ENCODE assay signal across 8 cellular contexts in the genomic region with DNA sequence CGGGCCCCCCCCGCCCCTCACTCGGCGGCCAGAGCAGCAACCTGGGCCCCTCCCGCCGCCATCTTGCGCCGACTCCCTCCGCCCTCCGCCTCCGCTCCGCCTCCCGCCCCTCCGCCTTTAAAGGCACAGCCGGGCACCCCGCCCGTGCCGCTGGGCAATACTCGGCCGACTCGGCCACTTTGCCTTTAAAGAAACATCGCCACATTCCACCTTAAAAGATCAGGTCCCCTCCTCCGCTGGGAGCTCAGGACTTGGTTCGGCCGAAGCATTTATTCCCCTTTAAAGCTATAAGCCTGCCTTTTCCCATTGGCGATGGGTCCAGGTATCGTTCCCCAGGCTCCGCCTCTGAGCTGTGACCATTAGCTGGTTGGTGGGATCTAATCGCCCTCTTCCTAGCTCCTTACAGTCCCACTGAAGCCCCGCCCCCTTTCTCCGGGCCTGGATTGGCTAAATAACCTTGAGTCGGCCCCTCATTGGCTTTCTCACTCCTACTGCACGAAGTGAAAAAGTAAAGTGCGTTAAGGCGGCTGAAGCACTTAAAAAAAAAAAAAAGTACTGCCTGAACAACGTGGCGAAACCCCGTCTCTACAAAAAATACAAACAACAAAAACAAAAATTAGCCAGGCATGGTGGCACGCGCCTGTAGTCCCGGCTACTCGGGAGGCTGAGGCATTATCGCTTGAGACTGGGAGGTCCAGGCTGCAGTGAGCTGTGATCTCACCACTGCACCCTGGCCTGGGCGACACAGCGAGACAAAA. TPM values are rescaled to one million over a fixed set of nuclear protein-coding genes. Genes with fewer than 3 reads are reported as not detected.
DNase-seq lines count a peak whose midpoint lies in the region; ATAC-seq, FAIRE-seq and TF ChIP-seq lines count a peak whose summit lies in the region.

A gene with protein sequence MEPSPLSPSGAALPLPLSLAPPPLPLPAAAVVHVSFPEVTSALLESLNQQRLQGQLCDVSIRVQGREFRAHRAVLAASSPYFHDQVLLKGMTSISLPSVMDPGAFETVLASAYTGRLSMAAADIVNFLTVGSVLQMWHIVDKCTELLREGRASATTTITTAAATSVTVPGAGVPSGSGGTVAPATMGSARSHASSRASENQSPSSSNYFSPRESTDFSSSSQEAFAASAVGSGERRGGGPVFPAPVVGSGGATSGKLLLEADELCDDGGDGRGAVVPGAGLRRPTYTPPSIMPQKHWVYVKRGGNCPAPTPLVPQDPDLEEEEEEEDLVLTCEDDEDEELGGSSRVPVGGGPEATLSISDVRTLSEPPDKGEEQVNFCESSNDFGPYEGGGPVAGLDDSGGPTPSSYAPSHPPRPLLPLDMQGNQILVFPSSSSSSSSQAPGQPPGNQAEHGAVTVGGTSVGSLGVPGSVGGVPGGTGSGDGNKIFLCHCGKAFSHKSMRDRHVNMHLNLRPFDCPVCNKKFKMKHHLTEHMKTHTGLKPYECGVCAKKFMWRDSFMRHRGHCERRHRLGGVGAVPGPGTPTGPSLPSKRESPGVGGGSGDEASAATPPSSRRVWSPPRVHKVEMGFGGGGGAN (minus strand): TSS at position 77 of the 758 bp plus-strand sequence. CDS start 828 bp downstream, outside the sequence.

- TF ChIP-seq CTCF in kidney (IDR thresholded peaks at IDR 0.05; ENCODE audit: borderline replicate concordance, extremely low read depth, insufficient read depth) = peak; percentile 7

- peak within 1 kb of the TSS in 1 of 2 donors; percentile 30 for H3K9ac ChIP-seq in kidney (ENCODE audit: low read length in 2 of 2)

- peak; percentile 98 for FAIRE-seq in kidney (lab: Jason Lieb, UNC)

- H3K27ac ChIP-seq in kidney (ENCODE audit: low read depth in 2 of 2, low read length in 2 of 2) = peak within 1 kb of the TSS; percentile 45 to 54

- peak within 1 kb of the TSS; percentile 61 to 77 for H3K4me3 ChIP-seq in kidney (ENCODE audit: low read length in 2 of 2)

- no peaks in the 10 kb centered on the region for H3K9me3 ChIP-seq in kidney (ENCODE audit: control insufficient read depth in 1 of 2, low read length in 2 of 2)

- peaks cover 11 to 17% of the 10 kb centered on the region in 2 donors for H3K36me3 ChIP-seq in kidney (ENCODE audit: control insufficient read depth in 1 of 2, insufficient read depth in 2 of 2, low read length in 2 of 2)

- H3K4me1 ChIP-seq in kidney (ENCODE audit: control insufficient read depth in 1 of 2, insufficient read depth in 1 of 2, low read depth in 1 of 2, low read length in 2 of 2) = peaks cover 12 to 35% of the 10 kb centered on the region in 2 donors

- intact Hi-C loops in kidney (cut with DNase I) = no loop called here

- DNase-seq in AG08395 (ENCODE audit: low spot score) (peak; percentile 94), NCI-H460 (ENCODE audit: extremely low read depth, low read depth) (peak; percentile 97), cerebellum (ENCODE audit: low spot score) (peak; percentile 97), kidney (peak; percentile 99)
- DNase-seq in activated CD4-positive, CD25-positive, alpha-beta regulatory T cell treated with anti-CD3 and anti-CD28 coated beads, Interleukin-2, amount 50 U/mL, for 72 hours = peak; percentile 93
- peak; percentile 98 for DNase-seq in stimulated activated CD4-positive, alpha-beta T cell treated with anti-CD3 and anti-CD28 coated beads, Interleukin-15, amount 100 ng/mL, for 24 hours

- ATAC-seq in GM19023 (IDR thresholded peaks at IDR 0.05; ENCODE audit: unreplicated experiment) (peak; percentile 49), HG03342 (IDR thresholded peaks at IDR 0.05; ENCODE audit: unreplicated experiment) (peak; percentile 44)

RNA-seq across cellular contexts. Expression of the gene that starts here (rescaled TPM):
- total RNA-seq in NCI-H460 (2014; rRNA removed; shearing (Covaris generic)) = 8.6 and 8.7 TPM in 2 replicates
- polyA plus RNA-seq in NCI-H460 (2014; cell fraction: nucleus; rRNA removed) = 10.9 and 12.7 TPM in 2 replicates
- 17.7 TPM for total RNA-seq in cerebellum
- 22.9 TPM for total RNA-seq in kidney
- polyA plus RNA-seq in kidney (ENCODE audit: insufficient read depth, low read depth, low replicate concordance) = 16.3 TPM

Comparison
In these comparisons a context has a peak if more than half of its experiments do, and no peak if none do; other contexts are left out.
1. Peak in every context shown above with its lines: DNase-seq, ATAC-seq, H3K4me3 ChIP-seq and H3K27ac ChIP-seq.